In genomic region chr11:59171508-59172322, GRCh38 we compare ENCODE assay signal across 8 cellular contexts. TPM values are rescaled to one million over a fixed set of nuclear protein-coding genes. Genes with fewer than 3 reads are reported as not detected.
DNase-seq lines count a peak whose midpoint lies in the region; ATAC-seq and TF ChIP-seq lines count a peak whose summit lies in the region.

DTX4 (plus strand) TSS chr11:59172132; CDS start chr11:59172596, 464 bp downstream.

- H3K4me3 ChIP-seq in Panc1 (ENCODE audit: low read depth in 2 of 2, low read length in 2 of 2): peak within 1 kb of the TSS; percentile 43 to 61
- peak within 1 kb of the TSS; percentile 85 for H3K4me3 ChIP-seq in naive thymus-derived CD4-positive, alpha-beta T cell (ENCODE audit: low read length)

- CTCF ChIA-PET in Panc1 (lab: Charles Lee): interaction anchor here (0.5 to 1.6 kb wide), 14 partner anchors 10 to 1964 kb away, joined by 3 to 16 read pairs (median 5); partner anchors contain the start of gene ZP1
- CTCF ChIA-PET in naive thymus-derived CD4-positive, alpha-beta T cell (lab: Charles Lee): interaction anchor here (0.5 to 3.8 kb wide), 28 partner anchors 9 to 943 kb away, joined by 3 to 59 read pairs (median 5); partner anchors contain the start of genes FAM111A, MPEG1 and OR10Q1

- no TSS peak for BruUV-seq in Panc1 (replicated peaks; lab: Mats Ljungman, UMichigan)

- no peak within 1 kb of the TSS for H3K27ac ChIP-seq in Panc1 (ENCODE audit: low read length)
- H3K27ac ChIP-seq in naive thymus-derived CD4-positive, alpha-beta T cell (ENCODE audit: low read depth, low read length): peak within 1 kb of the TSS; percentile 10

- in situ Hi-C loops in Panc1 (cut with HindIII; ENCODE audit: low pct_unique_long_range_greater_than_20kb, low sequenced_read_pairs): no loop called here

- peaks cover 7% of the 10 kb centered on the region for H3K4me1 ChIP-seq in Panc1 (ENCODE audit: control insufficient read depth, insufficient read depth, low read length)
- H3K4me1 ChIP-seq in naive thymus-derived CD4-positive, alpha-beta T cell (ENCODE audit: control insufficient read depth in 2 of 2, insufficient read depth in 2 of 2, low read length in 2 of 2): peaks cover 4 to 7% of the 10 kb centered on the region in 2 donors

- peaks cover 0 to 43% (median 7%) of the 10 kb centered on the region in 5 donors for H3K27me3 Mint-ChIP-seq in naive thymus-derived CD4-positive, alpha-beta T cell
- no peaks in the 10 kb centered on the region for H3K27me3 Mint-ChIP-seq in stimulated activated memory B cell treated with anti-CD40 and anti-IgM and Interleukin-4, amounts not matched to agents 10 μg/mL and 1 μg/mL and 100 μg/mL, for 72 hours

- H3K27me3 ChIP-seq in Panc1 (ENCODE audit: control insufficient read depth, insufficient read depth, low read length): peaks cover 11% of the 10 kb centered on the region
- no peaks in the 10 kb centered on the region for H3K27me3 ChIP-seq in naive thymus-derived CD4-positive, alpha-beta T cell (ENCODE audit: control insufficient read depth in 2 of 2, insufficient read depth in 2 of 2, low read length in 2 of 2)

- peak within 1 kb of the TSS in 5 of 9 donors; percentile 13 to 75 (median 65) for H3K27ac Mint-ChIP-seq in naive thymus-derived CD4-positive, alpha-beta T cell
- peak within 1 kb of the TSS; percentile 78 for H3K27ac Mint-ChIP-seq in stimulated activated memory B cell treated with anti-CD40 and anti-IgM and Interleukin-4, amounts not matched to agents 10 μg/mL and 1 μg/mL and 100 μg/mL, for 72 hours

- H3K4me3 Mint-ChIP-seq in naive thymus-derived CD4-positive, alpha-beta T cell: peak within 1 kb of the TSS; percentile 81 to 92 (median 89)
- peak within 1 kb of the TSS; percentile 83 for H3K4me3 Mint-ChIP-seq in stimulated activated memory B cell treated with anti-CD40 and anti-IgM and Interleukin-4, amounts not matched to agents 10 μg/mL and 1 μg/mL and 100 μg/mL, for 72 hours

- peaks cover 0 to 16% (median 10%) of the 10 kb centered on the region in 7 donors for H3K4me1 Mint-ChIP-seq in naive thymus-derived CD4-positive, alpha-beta T cell
- peaks cover 29% of the 10 kb centered on the region for H3K4me1 Mint-ChIP-seq in stimulated activated memory B cell treated with anti-CD40 and anti-IgM and Interleukin-4, amounts not matched to agents 10 μg/mL and 1 μg/mL and 100 μg/mL, for 72 hours

- peak; percentile 95 for TF ChIP-seq CTCF in Panc1 (IDR thresholded peaks at IDR 0.05)

- no peaks in the 10 kb centered on the region for H3K9me3 Mint-ChIP-seq in naive thymus-derived CD4-positive, alpha-beta T cell
- H3K9me3 Mint-ChIP-seq in stimulated activated memory B cell treated with anti-CD40 and anti-IgM and Interleukin-4, amounts not matched to agents 10 μg/mL and 1 μg/mL and 100 μg/mL, for 72 hours: no peaks in the 10 kb centered on the region

- no peaks in the 10 kb centered on the region for H3K36me3 Mint-ChIP-seq in naive thymus-derived CD4-positive, alpha-beta T cell
- H3K36me3 Mint-ChIP-seq in stimulated activated memory B cell treated with anti-CD40 and anti-IgM and Interleukin-4, amounts not matched to agents 10 μg/mL and 1 μg/mL and 100 μg/mL, for 72 hours: peaks cover 1% of the 10 kb centered on the region

- intact Hi-C loops in Panc1 (cut with micrococcal nuclease; ENCODE audit: unreplicated experiment): loop anchor here (1.0 kb wide), 2 partner anchors 37 to 259 kb away; no protein-coding TSS in a partner anchor
- intact Hi-C loops in naive thymus-derived CD4-positive, alpha-beta T cell (cut with micrococcal nuclease): loop anchor here (1.0 to 10.0 kb wide), 13 partner anchors 11 to 631 kb away; partner anchors contain the start of genes FAM111A (in 1 of the 2) and STX3 (in 1 of the 2)

- no peaks in the 10 kb centered on the region for H3K36me3 ChIP-seq in Panc1 (ENCODE audit: control insufficient read depth, insufficient read depth, low read length)
- H3K36me3 ChIP-seq in naive thymus-derived CD4-positive, alpha-beta T cell (ENCODE audit: control insufficient read depth in 2 of 3, insufficient read depth in 3 of 3, low read length in 3 of 3): no peaks in the 10 kb centered on the region

- peak; percentile 78 for ATAC-seq in GM21528 (IDR thresholded peaks at IDR 0.05; ENCODE audit: low FRiP score, unreplicated experiment)
- peak; percentile 95 for ATAC-seq in Panc1
- peak; percentile 94 for ATAC-seq in naive thymus-derived CD4-positive, alpha-beta T cell
- ATAC-seq in stimulated activated memory B cell treated with anti-CD40 and anti-IgM and Interleukin-4, amounts not matched to agents 10 μg/mL and 1 μg/mL and 100 μg/mL, for 72 hours: peak; percentile 89

- DNase-seq in DMS53 (lab: John Stamatoyannopoulos, UW): peak; percentile 92
- peak; percentile 71 for DNase-seq in HuH-7.5 (ENCODE audit: low spot score)
- DNase-seq in Panc1 (ENCODE audit: low read depth, low spot score): peak; percentile 39
- peak; percentile 78 for DNase-seq in activated T-helper 1 cell treated with Interleukin-2 at 50 U/mL for 16 hours (ENCODE audit: low read depth)
- DNase-seq in fibroblast of gingiva (ENCODE audit: low read depth): peak; percentile 83
- peak; percentile 69 to 87 (median 84) for DNase-seq in naive thymus-derived CD4-positive, alpha-beta T cell

- H3K9me3 ChIP-seq in Panc1 (ENCODE audit: control insufficient read depth, insufficient read depth, low read depth, low read length): no peaks in the 10 kb centered on the region
- H3K9me3 ChIP-seq in naive thymus-derived CD4-positive, alpha-beta T cell (ENCODE audit: control insufficient read depth in 2 of 3, low read length in 3 of 3): no peaks in the 10 kb centered on the region

- POLR2A ChIA-PET in Panc1 (lab: Charles Lee): interaction anchor here (0.7 kb wide), 1 partner anchor 46 kb away, joined by 4 read pairs; no protein-coding TSS in a partner anchor
- POLR2A ChIA-PET in naive thymus-derived CD4-positive, alpha-beta T cell (lab: Charles Lee): interaction anchor here (1.0 kb wide), 1 partner anchor 95 kb away, joined by 4 read pairs; no protein-coding TSS in a partner anchor

RNA-seq across cellular contexts. Expression of gene DTX4, which starts in this region (rescaled TPM):
- total RNA-seq in Panc1 (2021; ENCODE audit: unreplicated experiment): 0.21 TPM
- 0.08 TPM for polyA plus RNA-seq in Panc1 (2012; ENCODE audit: insufficient read length)
- 1 to 10 TPM in 4 of 5 experiments, under 1 TPM in 1; 0.22 to 3.9 (median 2.2) TPM for total RNA-seq in naive thymus-derived CD4-positive, alpha-beta T cell
- under 1 TPM; 0.22 to 0.35 TPM for polyA plus RNA-seq in naive thymus-derived CD4-positive, alpha-beta T cell

Comparison
In these comparisons a context has a peak if more than half of its experiments do, and no peak if none do; other contexts are left out.
1. Peak in DNase-seq, ATAC-seq and H3K4me3 ChIP-seq in Panc1; RNA of the gene not detected or under 1 TPM.
2. DNase-seq: peak in every context shown above with its lines; median percentile 92 in DMS53; 84 in naive thymus-derived CD4-positive, alpha-beta T cell; 83 in fibroblast of gingiva; 78 in activated T-helper 1 cell treated with Interleukin-2 at 50 U/mL for 16 hours; 71 in HuH-7.5; 39 in Panc1.